ENCODE assay signal across 27 cellular contexts in genomic region chr18:7096838-7097237, GRCh38. TPM values are rescaled to one million over a fixed set of nuclear protein-coding genes. Genes with fewer than 3 reads are reported as not detected.
"Had no signal": no experiment of that assay in that cellular context is flagged by ENCODE, and none has a peak within 500 bp of the region (broad histone marks: within the 10 kb centered on the region; RNA-seq: fewer than 3 reads in every experiment).

No MANE protein-coding gene starts in this region.

- H3K9me3 Mint-ChIP-seq: memory B cell, nephron had no signal

- H3K27ac Mint-ChIP-seq: endodermal cell; immature natural killer cell; memory B cell; naive B cell; stimulated activated effector memory CD8-positive, alpha-beta T cell treated with anti-CD3 and anti-CD28 coated beads, Interleukin-12 subunit alpha, Interleukin-12 subunit beta, amount 100 ng/mL, for 72 hours had no signal

- H3K36me3 Mint-ChIP-seq: immature natural killer cell; memory B cell; naive B cell; stimulated activated effector memory CD8-positive, alpha-beta T cell treated with anti-CD3 and anti-CD28 coated beads, Interleukin-12 subunit alpha, Interleukin-12 subunit beta, amount 100 ng/mL, for 72 hours had no signal

- H3K36me3 ChIP-seq: colonic mucosa, heart right ventricle, left ventricle myocardium inferior, lower lobe of right lung, right lobe of liver, suprapubic skin, tibial artery, upper lobe of left lung, uterus had no signal

- H3K9me3 ChIP-seq: colonic mucosa, heart right ventricle, left ventricle myocardium inferior, lower lobe of right lung, psoas muscle, right lobe of liver, suprapubic skin, tibial artery, upper lobe of left lung, uterus had no signal

- H3K4me3 Mint-ChIP-seq: endodermal cell; immature natural killer cell; memory B cell; naive B cell; nephron; stimulated activated effector memory CD8-positive, alpha-beta T cell treated with anti-CD3 and anti-CD28 coated beads, Interleukin-12 subunit alpha, Interleukin-12 subunit beta, amount 100 ng/mL, for 72 hours had no signal

- H3K27me3 Mint-ChIP-seq: memory B cell, naive B cell had no signal

- ATAC-seq: heart right ventricle; left cardiac atrium; lower lobe of right lung; psoas muscle; right lobe of liver; stimulated activated effector memory CD8-positive, alpha-beta T cell treated with anti-CD3 and anti-CD28 coated beads, Interleukin-12 subunit alpha, Interleukin-12 subunit beta, amount 100 ng/mL, for 72 hours; stimulated activated naive CD8-positive, alpha-beta T cell treated with anti-CD3 and anti-CD28 coated beads, Interleukin-15, Interleukin-2, amounts not matched to agents 100 U/mL and 50 U/mL, for 24 hours had no signal

- H3K79me2 ChIP-seq: parathyroid adenoma had no signal

- DNase-seq: colonic mucosa; dermis blood vessel endothelial cell; effector CD4-positive, alpha-beta T cell; endodermal cell; erythroblast; heart right ventricle; immature natural killer cell; left cardiac atrium; left ventricle myocardium inferior; lower lobe of right lung; naive B cell; occipital lobe; psoas muscle; retina; right lobe of liver; stimulated activated CD4-positive, alpha-beta T cell treated with anti-CD3 and anti-CD28 coated beads, Interleukin-4, amount 100 ng/mL, for 1 hour; stimulated activated CD8-positive, alpha-beta memory T cell treated with anti-CD3 and anti-CD28 coated beads, Interleukin-4, amount 100 ng/mL, for 48 hours; stimulated activated naive CD8-positive, alpha-beta T cell treated with anti-CD3 and anti-CD28 coated beads, Interleukin-15, Interleukin-2, amounts not matched to agents 100 U/mL and 50 U/mL, for 24 hours; tibial artery; upper lobe of left lung; uterus had no signal

- H3K27me3 ChIP-seq: colonic mucosa, right lobe of liver, suprapubic skin, tibial artery, upper lobe of left lung, uterus had no signal

- H3K4me1 Mint-ChIP-seq: immature natural killer cell; memory B cell; naive B cell; stimulated activated effector memory CD8-positive, alpha-beta T cell treated with anti-CD3 and anti-CD28 coated beads, Interleukin-12 subunit alpha, Interleukin-12 subunit beta, amount 100 ng/mL, for 72 hours had no signal

- H3K27ac ChIP-seq: colonic mucosa, heart right ventricle, left ventricle myocardium inferior, lower lobe of right lung, parathyroid adenoma, psoas muscle, right lobe of liver, suprapubic skin, tibial artery, upper lobe of left lung, uterus had no signal

- H3K4me1 ChIP-seq: colonic mucosa, heart right ventricle, left ventricle myocardium inferior, lower lobe of right lung, parathyroid adenoma, psoas muscle, right lobe of liver, suprapubic skin, upper lobe of left lung, uterus had no signal

- H3K4me3 ChIP-seq: colonic mucosa, heart right ventricle, left ventricle myocardium inferior, lower lobe of right lung, psoas muscle, right lobe of liver, suprapubic skin, tibial artery, upper lobe of left lung, uterus had no signal

- H2AFZ ChIP-seq: parathyroid adenoma had no signal

RNA-seq across cellular contexts. Expression of gene LAMA1, which starts 20.8 kb away (rescaled TPM):
- total RNA-seq: endothelial cell of umbilical vein, left ventricle myocardium inferior had no signal
- polyA plus RNA-seq: immature natural killer cell had no signal
